In genomic region chr5:54094706-54095105, GRCh38 we compare ENCODE assay signal across 29 cellular contexts.
DNase-seq lines count a peak whose midpoint lies in the region; ATAC-seq, FAIRE-seq and TF ChIP-seq lines count a peak whose summit lies in the region.
"Had no signal": no experiment of that assay in that cellular context is flagged by ENCODE, and none has a peak within 500 bp of the region (broad histone marks: within the 10 kb centered on the region; RNA-seq: fewer than 3 reads in every experiment).

No MANE protein-coding gene starts in this region.

- BruUV-seq in HepG2 (replicated peaks; lab: Mats Ljungman, UMichigan) = no TSS peak

- no peak overlapping the region for H3K4me2 ChIP-seq in HepG2 (ENCODE audit: low read depth, low read length)

- ATAC-seq in HepG2 (no peak), right lobe of liver (no peak), memory B cell (ENCODE audit: low read depth) (no peak), gastroesophageal sphincter (no peak)
- no peak for ATAC-seq in stimulated activated naive CD8-positive, alpha-beta T cell treated with anti-CD3 and anti-CD28 coated beads, Interleukin-15, Interleukin-2, amounts not matched to agents 100 U/mL and 50 U/mL, for 24 hours
- ATAC-seq: Panc1 had no signal

- H3K9me3 ChIP-seq in HepG2 (ENCODE audit: low read length) = no peaks in the 10 kb centered on the region
- H3K9me3 ChIP-seq in right lobe of liver = no peaks in the 10 kb centered on the region
- no peaks in the 10 kb centered on the region for H3K9me3 ChIP-seq in gastroesophageal sphincter

- 55% methylated on average over 2 of the region's 2 CpGs for WGBS in HepG2 (ENCODE audit: low lambda C conversion rate)
- 83% methylated on average over 2 of the region's 2 CpGs for WGBS in right lobe of liver (ENCODE audit: insufficient coverage, low coverage, low lambda C conversion rate, missing lambda C conversion rate)
- 100% methylated on average over 2 of the region's 2 CpGs for WGBS in gastroesophageal sphincter (ENCODE audit: low coverage in 1 of 2), 2 donors

- H3K27ac Mint-ChIP-seq in memory B cell = peak overlapping the region; percentile 14
- H3K27ac Mint-ChIP-seq: CD4-positive, alpha-beta memory T cell had no signal

- TF ChIP-seq RAD21 in HepG2 (CRISPR knock-in tag; IDR thresholded peaks at IDR 0.05) = no peak

- CTCF ChIA-PET in HepG2 (lab: Yijun Ruan, JAX; ENCODE audit: low intra/inter-chr PET ratio, low total read pairs) = no interaction called here

- H3K4me3 Mint-ChIP-seq in memory B cell = no peak overlapping the region
- H3K4me3 Mint-ChIP-seq: CD4-positive, alpha-beta memory T cell had no signal

- no peaks in the 10 kb centered on the region for H4K20me1 ChIP-seq in HepG2 (ENCODE audit: insufficient read depth, low read length)

- TF ChIP-seq EP300 in HepG2 (IDR thresholded peaks at IDR 0.05; ENCODE audit: low read depth in 2 of 2, low read length in 2 of 2) (no peak), HepG2 (CRISPR knock-in tag; IDR thresholded peaks at IDR 0.05; ENCODE audit: borderline replicate concordance) (no peak), gastroesophageal sphincter (IDR thresholded peaks at IDR 0.05) (no peak)

- intact Hi-C loops in HepG2 (cut with micrococcal nuclease; ENCODE audit: unreplicated experiment) = no loop called here
- intact Hi-C loops in right lobe of liver (cut with DNase I) = no loop called here

- H3K27me3 ChIP-seq in HepG2 (ENCODE audit: control insufficient read depth in 1 of 2, insufficient read depth in 2 of 2, low read length in 2 of 2) (no peaks in the 10 kb centered on the region), right lobe of liver (no peaks in the 10 kb centered on the region), gastroesophageal sphincter (no peaks in the 10 kb centered on the region)

- H3K27me3 Mint-ChIP-seq in memory B cell = no peaks in the 10 kb centered on the region
- H3K27me3 Mint-ChIP-seq: CD4-positive, alpha-beta memory T cell had no signal

- no peak overlapping the region for H3K27ac ChIP-seq in HepG2 (ENCODE audit: extremely low read length, insufficient read depth, low read length)
- no peak overlapping the region for H3K27ac ChIP-seq in right lobe of liver
- H3K27ac ChIP-seq in gastroesophageal sphincter = no peak overlapping the region
- H3K27ac ChIP-seq: 22Rv1, RWPE1 had no signal

- no peaks in the 10 kb centered on the region for H3K9me3 Mint-ChIP-seq in memory B cell

- DNase-seq in HepG2 (ENCODE audit: low spot score) (no peak), right lobe of liver (no peak), SK-MEL-5 (ENCODE audit: low read depth, low spot score) (peak; percentile 44), memory B cell (ENCODE audit: low spot score in 2 of 2) (no peak), kidney tubule cell (ENCODE audit: low spot score) (no peak)
- no peak for DNase-seq in activated CD4-positive, CD25-positive, alpha-beta regulatory T cell treated with anti-CD3 and anti-CD28 coated beads, Interleukin-2, amount 50 U/mL, for 72 hours
- no peak for DNase-seq in stimulated activated naive CD8-positive, alpha-beta T cell treated with anti-CD3 and anti-CD28 coated beads, Interleukin-15, Interleukin-2, amounts not matched to agents 100 U/mL and 50 U/mL, for 24 hours
- DNase-seq: ACHN; C1 segment of cervical spinal cord; CD4-positive, alpha-beta memory T cell; DMS 273 treated with DMSO at 0.1 percent for 48 hours; DMS79; GF-D8; HCEC 1CT; Kasumi-1; NCI-H1092 treated with DMSO at 0.1 percent for 48 hours; NCI-H1436; NCI-H187; NCI-H2081 treated with DMSO at 0.1 percent for 48 hours; NCI-H2171; NCI-H226; NCI-H510A; SHP77 had no signal

- H3K9ac ChIP-seq in HepG2 (ENCODE audit: insufficient read depth, low read depth, low read length) = no peak overlapping the region

- peaks cover 8% of the 10 kb centered on the region for H3K4me1 Mint-ChIP-seq in memory B cell

- no peak overlapping the region for H2AFZ ChIP-seq in HepG2 (ENCODE audit: low read length)

- TF ChIP-seq CTCF in HepG2 (CRISPR knock-in tag; IDR thresholded peaks at IDR 0.05) = no peak
- no peak for TF ChIP-seq CTCF in right lobe of liver (IDR thresholded peaks at IDR 0.05)
- no peak for TF ChIP-seq CTCF in gastroesophageal sphincter (IDR thresholded peaks at IDR 0.05)

- POLR2A ChIA-PET in HepG2 (lab: Yijun Ruan, JAX) = no interaction called here

- H3K36me3 ChIP-seq in HepG2 (replicated peaks in 1 of 2; ENCODE audit: control insufficient read depth in 1 of 2, insufficient read depth in 2 of 2, low read length in 2 of 2) (no peaks in the 10 kb centered on the region), right lobe of liver (no peaks in the 10 kb centered on the region), gastroesophageal sphincter (no peaks in the 10 kb centered on the region)

- no peaks in the 10 kb centered on the region for H3K79me2 ChIP-seq in HepG2 (ENCODE audit: insufficient read depth, low read length)

- H3K4me1 ChIP-seq in HepG2 (ENCODE audit: insufficient read depth, low read length) = no peaks in the 10 kb centered on the region
- no peaks in the 10 kb centered on the region for H3K4me1 ChIP-seq in right lobe of liver
- peaks cover 0 to 6% (median 0%) of the 10 kb centered on the region in 3 donors for H3K4me1 ChIP-seq in gastroesophageal sphincter

- H3K4me3 ChIP-seq in HepG2 (replicated peaks in 1 of 3; ENCODE audit: insufficient read depth in 1 of 3, low read depth in 2 of 3, low read length in 3 of 3) = no peak overlapping the region
- H3K4me3 ChIP-seq in right lobe of liver = no peak overlapping the region
- no peak overlapping the region for H3K4me3 ChIP-seq in gastroesophageal sphincter

- no peak for TF ChIP-seq POLR2A in HepG2 (IDR thresholded peaks at IDR 0.05; ENCODE audit: insufficient read depth in 1 of 2, low read depth in 2 of 2, low read length in 2 of 2)
- no peak for TF ChIP-seq POLR2A in right lobe of liver (IDR thresholded peaks at IDR 0.05)
- TF ChIP-seq POLR2A in gastroesophageal sphincter (IDR thresholded peaks at IDR 0.05) = no peak

- H3K36me3 Mint-ChIP-seq in memory B cell = peaks cover 7% of the 10 kb centered on the region

- no peak for FAIRE-seq in HepG2 (lab: Jason Lieb, UNC)
- FAIRE-seq: GM12891, H1 had no signal

- in situ Hi-C loops in HepG2 (cut with HindIII; ENCODE audit: extremely low pct_ligation_motif_present, low pct_unique_long_range_greater_than_20kb) (no loop called here), SK-MEL-5 (cut with HindIII; ENCODE audit: low pct_unique_long_range_greater_than_20kb, low sequenced_read_pairs) (no loop called here)

TF ChIP-seq in HepG2, 621 proteins besides CTCF, POLR2A, EP300 and RAD21 (continues in another document):
- TF ChIP-seq THRA (CRISPR knock-in tag; IDR thresholded peaks at IDR 0.05; ENCODE audit: borderline replicate concordance) = no peak
- TF ChIP-seq CERS6 (CRISPR knock-in tag; IDR thresholded peaks at IDR 0.05) = no peak
- no peak for TF ChIP-seq SIX4 (CRISPR knock-in tag; IDR thresholded peaks at IDR 0.05)
- no peak for TF ChIP-seq FLYWCH1 (CRISPR knock-in tag; IDR thresholded peaks at IDR 0.05)
- TF ChIP-seq MAFF (IDR thresholded peaks at IDR 0.05; ENCODE audit: low read depth, low read length) = peak; percentile 54
- TF ChIP-seq ZNF180 (CRISPR knock-in tag; IDR thresholded peaks at IDR 0.05; ENCODE audit: borderline replicate concordance, low read depth) = no peak
- TF ChIP-seq ZHX1 (CRISPR knock-in tag; IDR thresholded peaks at IDR 0.05; ENCODE audit: low read depth) = no peak
- TF ChIP-seq RFXAP (CRISPR knock-in tag; IDR thresholded peaks at IDR 0.05; ENCODE audit: borderline replicate concordance) = no peak
- TF ChIP-seq ZNF382 (CRISPR knock-in tag; IDR thresholded peaks at IDR 0.05; ENCODE audit: borderline replicate concordance) = no peak
- peak; percentile 41 to 60; a peak in 2 of 4 replicates for TF ChIP-seq MAFK (conservative IDR thresholded peaks at IDR 0.05 in 1 of 2, IDR thresholded peaks at IDR 0.05 in 1 of 2; ENCODE audit: low read length in 2 of 2)
- no peak for TF ChIP-seq ZSCAN30 (CRISPR knock-in tag; IDR thresholded peaks at IDR 0.05)
